Comparison of ENCODE assay signal across 9 cellular contexts in genomic region chr6:28154357-28154756, GRCh38.
"Had no signal": no experiment of that assay in that cellular context is flagged by ENCODE, and none has a peak within 500 bp of the region (broad histone marks: within the 10 kb centered on the region; RNA-seq: fewer than 3 reads in every experiment).

No MANE protein-coding gene starts in this region.

- H3K27ac ChIP-seq: GM23248, KMS-11 had no signal

- FAIRE-seq: HTR-8/SVneo had no signal

- DNase-seq: GM23248, GOT3, H7, HFFc6, KBM-7 had no signal

- ATAC-seq: HCT116 had no signal

- H3K4me2 ChIP-seq: KMS-11 had no signal

- H2AFZ ChIP-seq: GM23248 had no signal

- H3K9me3 ChIP-seq: HAP-1 had no signal

- H3K9ac ChIP-seq: GM23248, KMS-11 had no signal

- H3K4me1 ChIP-seq: HAP-1 had no signal

- H3K4me3 ChIP-seq: GM23248, HAP-1 had no signal
